Comparison of ENCODE assay signal across 12 cellular contexts in the genomic region with DNA sequence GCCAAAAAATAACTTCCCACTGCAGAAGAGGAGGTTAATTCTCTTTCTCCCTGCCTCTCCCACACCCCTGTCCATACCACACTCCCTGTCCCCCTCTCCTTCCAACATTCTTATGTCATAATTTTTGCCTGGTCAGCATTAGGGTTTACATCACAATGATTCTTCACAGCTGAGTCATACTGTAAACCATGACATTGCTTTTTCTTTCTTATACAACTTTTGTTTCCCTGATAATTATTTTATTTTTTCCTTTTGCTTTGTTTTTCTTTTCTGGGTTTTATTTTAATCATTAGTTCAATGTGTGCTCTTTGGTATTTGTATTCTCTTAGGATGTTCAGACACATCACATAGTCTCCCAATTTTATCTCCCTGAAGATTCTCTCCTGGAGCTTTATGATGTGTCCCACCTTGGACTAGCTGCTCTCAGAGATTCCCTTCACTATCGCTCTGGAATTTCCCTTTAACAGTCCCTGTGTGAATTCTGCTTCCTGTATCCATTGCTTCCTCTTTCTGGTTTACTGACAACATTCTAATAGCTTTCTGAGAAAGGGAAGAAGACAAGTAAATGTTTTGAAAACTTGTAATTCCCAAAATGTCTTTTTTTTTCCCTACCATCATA.
DNase-seq lines count a peak whose midpoint lies in the region; ATAC-seq, FAIRE-seq and TF ChIP-seq lines count a peak whose summit lies in the region.
"Had no signal": no experiment of that assay in that cellular context is flagged by ENCODE, and none has a peak within 500 bp of the region (broad histone marks: within the 10 kb centered on the region; RNA-seq: fewer than 3 reads in every experiment).

No MANE protein-coding gene starts in this region.

- H3K4me1 ChIP-seq in HepG2 (ENCODE audit: insufficient read depth, low read length): no peaks in the 10 kb centered on the region
- H3K4me1 ChIP-seq: gastroesophageal sphincter, Peyer's patch had no signal

- no peak for FAIRE-seq in bronchial epithelial cell (lab: Jason Lieb, UNC)
- no peak for FAIRE-seq in HepG2 (lab: Jason Lieb, UNC)

- intact Hi-C loops in HepG2 (cut with micrococcal nuclease; ENCODE audit: unreplicated experiment): no loop called here

- no peak overlapping the region for H3K9ac ChIP-seq in HepG2 (ENCODE audit: insufficient read depth, low read depth, low read length)

- no peaks in the 10 kb centered on the region for H3K36me3 ChIP-seq in bronchial epithelial cell (ENCODE audit: control insufficient read depth, insufficient read depth, low read length)
- H3K36me3 ChIP-seq in HepG2 (replicated peaks in 1 of 2; ENCODE audit: control insufficient read depth in 1 of 2, insufficient read depth in 2 of 2, low read length in 2 of 2): no peaks in the 10 kb centered on the region
- H3K36me3 ChIP-seq: gastroesophageal sphincter, Peyer's patch had no signal

- POLR2A ChIA-PET in HepG2 (lab: Yijun Ruan, JAX): no interaction called here

- ATAC-seq in HepG2 (no peak), HG03378 (IDR thresholded peaks at IDR 0.05; ENCODE audit: unreplicated experiment) (no peak), HG03175 (IDR thresholded peaks at IDR 0.05; ENCODE audit: unreplicated experiment) (no peak)
- no peak for ATAC-seq in activated CD8-positive, alpha-beta memory T cell treated with anti-CD3 and anti-CD28 coated beads, Interleukin-2, amount 10 ng/mL, durations not matched to agents 7 days and 5 days
- ATAC-seq: gastroesophageal sphincter had no signal

- 0% methylated on average over 1 of the region's 1 CpG for WGBS in HepG2 (ENCODE audit: low lambda C conversion rate)

- no peaks in the 10 kb centered on the region for H3K36me3 Mint-ChIP-seq in activated CD8-positive, alpha-beta memory T cell treated with anti-CD3 and anti-CD28 coated beads, Interleukin-2, amount 10 ng/mL, durations not matched to agents 7 days and 5 days

- no peaks in the 10 kb centered on the region for H3K4me1 Mint-ChIP-seq in activated CD8-positive, alpha-beta memory T cell treated with anti-CD3 and anti-CD28 coated beads, Interleukin-2, amount 10 ng/mL, durations not matched to agents 7 days and 5 days
- H3K4me1 Mint-ChIP-seq: central memory CD8-positive, alpha-beta T cell had no signal

- H3K27ac ChIP-seq in HepG2 (ENCODE audit: extremely low read length, insufficient read depth, low read length): no peak overlapping the region
- H3K27ac ChIP-seq: gastroesophageal sphincter, HL-60, Peyer's patch had no signal

- H3K79me2 ChIP-seq in HepG2 (ENCODE audit: insufficient read depth, low read length): no peaks in the 10 kb centered on the region

- H2AFZ ChIP-seq in HepG2 (ENCODE audit: low read length): no peak overlapping the region

- DNase-seq in CD1c-positive myeloid dendritic cell (ENCODE audit: extremely low spot score) (peak; percentile 8), NCI-H226 (peak; percentile 78), bronchial epithelial cell (ENCODE audit: low read depth) (peak; percentile 69), HepG2 (ENCODE audit: low spot score) (no peak), inferior parietal cortex (ENCODE audit: extremely low spot score) (no peak)
- DNase-seq in activated CD8-positive, alpha-beta memory T cell treated with anti-CD3 and anti-CD28 coated beads, Interleukin-2, amount 10 ng/mL, durations not matched to agents 7 days and 5 days: no peak
- DNase-seq: Peyer's patch had no signal

- no peaks in the 10 kb centered on the region for H3K9me3 ChIP-seq in HepG2 (ENCODE audit: low read length)
- H3K9me3 ChIP-seq: gastroesophageal sphincter, Peyer's patch had no signal

- H3K27me3 ChIP-seq in bronchial epithelial cell (ENCODE audit: control insufficient read depth, insufficient read depth, low read length) (no peaks in the 10 kb centered on the region), HepG2 (ENCODE audit: control insufficient read depth in 1 of 2, insufficient read depth in 2 of 2, low read length in 2 of 2) (no peaks in the 10 kb centered on the region)
- H3K27me3 ChIP-seq: gastroesophageal sphincter, Peyer's patch had no signal

- H3K9me3 Mint-ChIP-seq in activated CD8-positive, alpha-beta memory T cell treated with anti-CD3 and anti-CD28 coated beads, Interleukin-2, amount 10 ng/mL, durations not matched to agents 7 days and 5 days (ENCODE audit: low read depth): peaks cover 2% of the 10 kb centered on the region
- H3K9me3 Mint-ChIP-seq: central memory CD8-positive, alpha-beta T cell had no signal

- no peak for TF ChIP-seq CTCF in bronchial epithelial cell (IDR thresholded peaks at IDR 0.05; ENCODE audit: insufficient read depth, low read length, severe bottlenecking)
- TF ChIP-seq CTCF in HepG2 (CRISPR knock-in tag; IDR thresholded peaks at IDR 0.05): no peak

- no peak overlapping the region for H3K27ac Mint-ChIP-seq in activated CD8-positive, alpha-beta memory T cell treated with anti-CD3 and anti-CD28 coated beads, Interleukin-2, amount 10 ng/mL, durations not matched to agents 7 days and 5 days

- H3K4me3 ChIP-seq in bronchial epithelial cell (ENCODE audit: low read depth, low read length) (no peak overlapping the region), HepG2 (replicated peaks in 1 of 3; ENCODE audit: insufficient read depth in 1 of 3, low read depth in 2 of 3, low read length in 3 of 3) (no peak overlapping the region)
- H3K4me3 ChIP-seq: gastroesophageal sphincter, Peyer's patch had no signal

- TF ChIP-seq POLR2A in HepG2 (IDR thresholded peaks at IDR 0.05; ENCODE audit: insufficient read depth in 1 of 2, low read depth in 2 of 2, low read length in 2 of 2): no peak

- TF ChIP-seq RAD21 in HepG2 (CRISPR knock-in tag; IDR thresholded peaks at IDR 0.05): no peak

- in situ Hi-C loops in HepG2 (cut with HindIII; ENCODE audit: extremely low pct_ligation_motif_present, low pct_unique_long_range_greater_than_20kb): no loop called here

- no peaks in the 10 kb centered on the region for H4K20me1 ChIP-seq in HepG2 (ENCODE audit: insufficient read depth, low read length)

- H3K27me3 Mint-ChIP-seq in activated CD8-positive, alpha-beta memory T cell treated with anti-CD3 and anti-CD28 coated beads, Interleukin-2, amount 10 ng/mL, durations not matched to agents 7 days and 5 days: no peaks in the 10 kb centered on the region
- H3K27me3 Mint-ChIP-seq: central memory CD8-positive, alpha-beta T cell had no signal

- CTCF ChIA-PET in HepG2 (lab: Yijun Ruan, JAX; ENCODE audit: low intra/inter-chr PET ratio, low total read pairs): no interaction called here
- CTCF ChIA-PET in activated CD8-positive, alpha-beta memory T cell treated with anti-CD3 and anti-CD28 coated beads, Interleukin-2, amount 10 ng/mL, durations not matched to agents 7 days and 5 days (lab: Charles Lee): no interaction called here

- H3K4me3 Mint-ChIP-seq in activated CD8-positive, alpha-beta memory T cell treated with anti-CD3 and anti-CD28 coated beads, Interleukin-2, amount 10 ng/mL, durations not matched to agents 7 days and 5 days: no peak overlapping the region
- H3K4me3 Mint-ChIP-seq: central memory CD8-positive, alpha-beta T cell had no signal

- no peak overlapping the region for H3K4me2 ChIP-seq in HepG2 (ENCODE audit: low read depth, low read length)

- no TSS peak for BruUV-seq in HepG2 (replicated peaks; lab: Mats Ljungman, UMichigan)

- TF ChIP-seq EP300 in HepG2 (IDR thresholded peaks at IDR 0.05; ENCODE audit: low read depth in 2 of 2, low read length in 2 of 2): no peak
- TF ChIP-seq EP300 in HepG2 (CRISPR knock-in tag; IDR thresholded peaks at IDR 0.05; ENCODE audit: borderline replicate concordance): no peak

TF ChIP-seq in HepG2, 621 proteins besides CTCF, POLR2A, EP300 and RAD21 (continues in another document):
- TF ChIP-seq PATZ1 (CRISPR knock-in tag; IDR thresholded peaks at IDR 0.05) (no peak), FOSL2 (CRISPR knock-in tag; IDR thresholded peaks at IDR 0.05) (peak; percentile 18; the same call in 1 of the 2 replicates), ZNF260 (CRISPR knock-in tag; IDR thresholded peaks at IDR 0.05; ENCODE audit: borderline replicate concordance, low read depth) (no peak), ZBTB8A (CRISPR knock-in tag; IDR thresholded peaks at IDR 0.05; ENCODE audit: borderline replicate concordance, low read depth) (no peak)

Comparison
In these comparisons a context has a peak if more than half of its experiments do, and no peak if none do; other contexts are left out.
1. DNase-seq: peak in CD1c-positive myeloid dendritic cell (single experiment), NCI-H226 (single experiment) and bronchial epithelial cell (single experiment); none in HepG2 (single experiment), activated CD8-positive, alpha-beta memory T cell treated with anti-CD3 and anti-CD28 coated beads, Interleukin-2, amount 10 ng/mL, durations not matched to agents 7 days and 5 days (single experiment) and inferior parietal cortex (single experiment).